ENCODE assay signal across 12 cellular contexts in the genomic region with DNA sequence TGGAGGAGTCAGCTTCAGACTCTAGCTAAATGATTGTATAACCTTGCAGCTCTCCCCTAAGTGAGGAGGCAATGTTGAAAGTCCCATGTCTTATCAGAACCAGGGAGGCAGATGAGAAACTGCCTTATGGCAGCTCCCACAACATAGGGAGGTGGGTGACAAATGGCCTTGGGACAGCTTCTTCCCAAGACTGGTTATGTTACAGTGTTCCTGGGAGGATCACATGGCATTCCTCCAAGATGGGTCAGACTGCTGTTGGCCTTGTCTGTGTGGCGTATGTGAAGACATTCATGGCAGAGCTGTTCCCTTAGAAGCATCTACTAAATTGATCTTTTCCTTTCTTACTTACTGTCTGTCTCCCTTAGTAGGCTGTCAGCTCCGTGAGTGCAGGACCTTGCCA. TPM values are rescaled to one million over a fixed set of nuclear protein-coding genes. Genes with fewer than 3 reads are reported as not detected.
DNase-seq lines count a peak whose midpoint lies in the region; ATAC-seq and TF ChIP-seq lines count a peak whose summit lies in the region.
"Had no signal": no experiment of that assay in that cellular context is flagged by ENCODE, and none has a peak within 500 bp of the region (broad histone marks: within the 10 kb centered on the region; RNA-seq: fewer than 3 reads in every experiment).

No MANE protein-coding gene starts in this region.

- H3K79me2 ChIP-seq in smooth muscle cell (ENCODE audit: low read depth), result no peaks in the 10 kb centered on the region

- H3K4me2 ChIP-seq in smooth muscle cell, result peak overlapping the region; percentile 13
- H3K4me2 ChIP-seq: BLaER1 had no signal

- H3K27ac ChIP-seq in smooth muscle cell (ENCODE audit: low read depth), result peak overlapping the region; percentile 42
- H3K27ac ChIP-seq: BLaER1 had no signal

- H4K20me1 ChIP-seq in smooth muscle cell (ENCODE audit: low read depth), result no peaks in the 10 kb centered on the region

- no peak for ATAC-seq in GM19395 (IDR thresholded peaks at IDR 0.05; ENCODE audit: unreplicated experiment)
- ATAC-seq: HepG2 had no signal

- H3F3A ChIP-seq in smooth muscle cell (ENCODE audit: low read depth), result no peaks in the 10 kb centered on the region

- no peaks in the 10 kb centered on the region for H3K36me3 ChIP-seq in smooth muscle cell (ENCODE audit: low read depth)

- H3K4me1 ChIP-seq in smooth muscle cell (ENCODE audit: low read depth), result no peaks in the 10 kb centered on the region
- H3K4me1 ChIP-seq: BLaER1 had no signal

- H3K9me3 ChIP-seq in smooth muscle cell (replicated peaks; ENCODE audit: low read depth), result no peaks in the 10 kb centered on the region
- H3K9me3 ChIP-seq: BLaER1 had no signal

- no peak overlapping the region for H3K9ac ChIP-seq in smooth muscle cell (ENCODE audit: low read depth)
- H3K9ac ChIP-seq: BLaER1 had no signal

- no peak for TF ChIP-seq CTCF in smooth muscle cell (IDR thresholded peaks at IDR 0.05; ENCODE audit: borderline replicate concordance, insufficient read depth, poor library complexity, severe bottlenecking)

- H2AFZ ChIP-seq in smooth muscle cell (ENCODE audit: low read depth), result no peak overlapping the region

- WGBS in smooth muscle cell (ENCODE audit: low lambda C conversion rate), result 53% methylated on average over 2 of the region's 2 CpGs

- no peaks in the 10 kb centered on the region for H3K27me3 ChIP-seq in smooth muscle cell (ENCODE audit: low read depth)

- peak; percentile 21 for DNase-seq in EH (ENCODE audit: low read depth)
- peak; percentile 51 for DNase-seq in amniotic epithelial cell (ENCODE audit: low read depth)
- peak; percentile 77 for DNase-seq in left kidney (ENCODE audit: low read depth, low spot score)
- DNase-seq in smooth muscle cell (lab: John Stamatoyannopoulos, UW; ENCODE audit: unreplicated experiment), result no peak
- DNase-seq in NCI-H2196 (lab: John Stamatoyannopoulos, UW; ENCODE audit: unreplicated experiment), result no peak
- DNase-seq in stimulated activated CD4-positive, alpha-beta T cell treated with anti-CD3 and anti-CD28 coated beads, Interleukin-2, amount 100 ng/mL, for 24 hours, result no peak
- DNase-seq: 8988T, AML-193, DMS53 had no signal

- H3K4me3 ChIP-seq in smooth muscle cell, result no peak overlapping the region
- H3K4me3 ChIP-seq: BLaER1 had no signal

RNA-seq across cellular contexts. Expression of a gene that starts 42.0 kb away (rescaled TPM):
- total RNA-seq in smooth muscle cell, result 4.2 and 12.6 TPM in 2 replicates
- polyA plus RNA-seq in smooth muscle cell, result 16.2 and 21.1 TPM in 2 replicates

Comparison
In these comparisons a context has a peak if more than half of its experiments do, and no peak if none do; other contexts are left out.
1. DNase-seq: peak in EH (single experiment), amniotic epithelial cell (single experiment) and left kidney (single experiment); none in smooth muscle cell (single experiment), NCI-H2196 (single experiment) and stimulated activated CD4-positive, alpha-beta T cell treated with anti-CD3 and anti-CD28 coated beads, Interleukin-2, amount 100 ng/mL, for 24 hours (0 of 2).